8 cellular contexts compared by ENCODE assay signal in the genomic region with DNA sequence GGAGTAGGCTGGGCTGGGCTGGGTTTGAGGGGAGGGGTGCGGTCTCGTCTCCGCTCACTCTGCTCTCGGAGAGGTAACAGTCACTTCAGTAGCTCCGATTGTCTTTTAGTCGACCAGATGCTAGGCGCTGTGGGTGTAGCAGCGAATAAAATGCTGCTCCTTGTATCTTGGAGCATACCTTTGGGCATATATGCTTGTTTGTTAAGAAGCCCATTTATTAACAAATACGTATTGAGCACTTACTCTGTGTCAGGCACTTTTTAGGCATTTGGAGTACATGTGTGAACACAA. TPM values are rescaled to one million over a fixed set of nuclear protein-coding genes. Genes with fewer than 3 reads are reported as not detected.
DNase-seq lines count a peak whose midpoint lies in the region; ATAC-seq and TF ChIP-seq lines count a peak whose summit lies in the region.

No MANE protein-coding gene starts in this region.

- POLR2A ChIA-PET in activated CD8-positive, alpha-beta T cell treated with anti-CD3 and anti-CD28 coated beads, Interleukin-2, amount 10 ng/mL, durations not matched to agents 7 days and 5 days (lab: Charles Lee) = interaction anchor here (1.1 to 2.6 kb wide), 2 partner anchors 23 to 57 kb away, joined by 4 to 14 read pairs; a partner anchor contains a TSS

- H3K27me3 Mint-ChIP-seq in activated CD8-positive, alpha-beta T cell treated with anti-CD3 and anti-CD28 coated beads, Interleukin-2, amount 10 ng/mL, durations not matched to agents 7 days and 5 days (ENCODE audit: low read depth) = peaks cover under 1% of the 10 kb centered on the region

- CTCF ChIA-PET in activated CD8-positive, alpha-beta T cell treated with anti-CD3 and anti-CD28 coated beads, Interleukin-2, amount 10 ng/mL, durations not matched to agents 7 days and 5 days (lab: Charles Lee) = interaction anchor here (0.7 to 5.8 kb wide), 10 partner anchors 9 to 516 kb away, joined by 3 to 59 read pairs (median 4); no protein-coding TSS in a partner anchor

- TF ChIP-seq CTCF in fibroblast of the aortic adventitia (IDR thresholded peaks at IDR 0.05; ENCODE audit: insufficient read depth, low read length) = no peak

- H3K27me3 ChIP-seq in ACC112 (ENCODE audit: insufficient read depth, low read length) (peaks cover 14% of the 10 kb centered on the region), rectal smooth muscle tissue (ENCODE audit: control insufficient read depth, insufficient read depth, low read length) (no peaks in the 10 kb centered on the region)

- H3K36me3 ChIP-seq in ACC112 (ENCODE audit: insufficient read depth, low read length) (no peaks in the 10 kb centered on the region), rectal smooth muscle tissue (ENCODE audit: control insufficient read depth, insufficient read depth, low read length) (peaks cover 2% of the 10 kb centered on the region)

- no peaks in the 10 kb centered on the region for H3K9me3 Mint-ChIP-seq in activated CD8-positive, alpha-beta T cell treated with anti-CD3 and anti-CD28 coated beads, Interleukin-2, amount 10 ng/mL, durations not matched to agents 7 days and 5 days (ENCODE audit: insufficient read depth)

- peaks cover 6% of the 10 kb centered on the region for H3K4me1 ChIP-seq in ACC112 (ENCODE audit: control insufficient read depth, insufficient read depth, low read length, unreplicated experiment)
- H3K4me1 ChIP-seq in rectal smooth muscle tissue (ENCODE audit: control insufficient read depth, insufficient read depth, low read length) = peaks cover 4% of the 10 kb centered on the region

- H3K4me3 Mint-ChIP-seq in activated CD8-positive, alpha-beta T cell treated with anti-CD3 and anti-CD28 coated beads, Interleukin-2, amount 10 ng/mL, durations not matched to agents 7 days and 5 days = peak overlapping the region; percentile 93

- H3K27ac ChIP-seq in ACC112 (ENCODE audit: low read depth, low read length) (no peak overlapping the region), rectal smooth muscle tissue (ENCODE audit: low read depth, low read length) (peak overlapping the region; percentile 92)

- peak; percentile 2 for ATAC-seq in GM21367 (IDR thresholded peaks at IDR 0.05; ENCODE audit: unreplicated experiment)
- peak; percentile 59 for ATAC-seq in activated CD8-positive, alpha-beta T cell treated with anti-CD3 and anti-CD28 coated beads, Interleukin-2, amount 10 ng/mL, durations not matched to agents 7 days and 5 days

- no peak for DNase-seq in Jurkat, Clone E6-1 (ENCODE audit: low read depth, low spot score)
- peak; percentile 70 for DNase-seq in activated CD8-positive, alpha-beta T cell treated with anti-CD3 and anti-CD28 coated beads, Interleukin-2, amount 10 ng/mL, durations not matched to agents 7 days and 5 days
- no peak for DNase-seq in fibroblast of the aortic adventitia (ENCODE audit: low read depth)
- DNase-seq in putamen (ENCODE audit: low spot score) = no peak
- DNase-seq in KBM-7 = no peak

- peaks cover 6% of the 10 kb centered on the region for H3K79me2 ChIP-seq in ACC112 (ENCODE audit: control insufficient read depth, insufficient read depth, low read length, unreplicated experiment)

- peak overlapping the region; percentile 98 for H2AFZ ChIP-seq in ACC112 (ENCODE audit: low read length, unreplicated experiment)

- peaks cover 11% of the 10 kb centered on the region for H3K36me3 Mint-ChIP-seq in activated CD8-positive, alpha-beta T cell treated with anti-CD3 and anti-CD28 coated beads, Interleukin-2, amount 10 ng/mL, durations not matched to agents 7 days and 5 days (ENCODE audit: low read depth)

- peak overlapping the region; percentile 94 for H3K4me3 ChIP-seq in ACC112 (ENCODE audit: low read depth, low read length)
- H3K4me3 ChIP-seq in Jurkat, Clone E6-1 (ENCODE audit: low read length) = peak overlapping the region; percentile 94
- H3K4me3 ChIP-seq in fibroblast of the aortic adventitia (ENCODE audit: low read depth, low read length) = peak overlapping the region; percentile 98
- H3K4me3 ChIP-seq in rectal smooth muscle tissue (ENCODE audit: low read length) = peak overlapping the region; percentile 69

- in situ Hi-C loops in KBM-7 (cut with MboI; ENCODE audit: low pct_unique_long_range_greater_than_20kb, low sequenced_read_pairs) = no loop called here

- H3K4me1 Mint-ChIP-seq in activated CD8-positive, alpha-beta T cell treated with anti-CD3 and anti-CD28 coated beads, Interleukin-2, amount 10 ng/mL, durations not matched to agents 7 days and 5 days (ENCODE audit: low read depth) = peaks cover 29% of the 10 kb centered on the region

- peak overlapping the region; percentile 82 for H3K27ac Mint-ChIP-seq in activated CD8-positive, alpha-beta T cell treated with anti-CD3 and anti-CD28 coated beads, Interleukin-2, amount 10 ng/mL, durations not matched to agents 7 days and 5 days

- peak overlapping the region; percentile 43 for H3K9ac ChIP-seq in rectal smooth muscle tissue (ENCODE audit: low read length)

RNA-seq across cellular contexts. Expression of a gene that starts 0.5 kb away (rescaled TPM):
- polyA plus RNA-seq in Jurkat, Clone E6-1 (2012; ENCODE audit: insufficient read depth, insufficient read length) = 10.9 TPM
- 1 to 10 TPM; 8.4 to 9.2 TPM for total RNA-seq in activated CD8-positive, alpha-beta T cell treated with anti-CD3 and anti-CD28 coated beads, Interleukin-2, amount 10 ng/mL, durations not matched to agents 7 days and 5 days
- total RNA-seq in fibroblast of the aortic adventitia (ENCODE audit: low replicate concordance) = 2.9 and 4.6 TPM in 2 replicates

RNA-seq across cellular contexts. Expression of a gene that starts 24.5 kb away (rescaled TPM):
- not detected for polyA plus RNA-seq in Jurkat, Clone E6-1 (2012; ENCODE audit: insufficient read depth, insufficient read length)
- not detected for total RNA-seq in activated CD8-positive, alpha-beta T cell treated with anti-CD3 and anti-CD28 coated beads, Interleukin-2, amount 10 ng/mL, durations not matched to agents 7 days and 5 days
- total RNA-seq in fibroblast of the aortic adventitia (ENCODE audit: low replicate concordance) = not detected in 2 replicates

RNA-seq across cellular contexts. Expression of a gene that starts 56.7 kb away (rescaled TPM):
- 20.2 TPM for polyA plus RNA-seq in Jurkat, Clone E6-1 (2012; ENCODE audit: insufficient read depth, insufficient read length)
- total RNA-seq in activated CD8-positive, alpha-beta T cell treated with anti-CD3 and anti-CD28 coated beads, Interleukin-2, amount 10 ng/mL, durations not matched to agents 7 days and 5 days = 10 to 100 TPM; 63.4 to 65.1 TPM
- total RNA-seq in fibroblast of the aortic adventitia (ENCODE audit: low replicate concordance) = 0.09 and 0.33 TPM in 2 replicates

Comparison
In these comparisons a context has a peak if more than half of its experiments do, and no peak if none do; other contexts are left out.
1. RNA of a gene that starts 56.7 kb away (total RNA-seq): 63.4 to 65.1 TPM in activated CD8-positive, alpha-beta T cell treated with anti-CD3 and anti-CD28 coated beads, Interleukin-2, amount 10 ng/mL, durations not matched to agents 7 days and 5 days; 0.09 to 0.33 TPM in fibroblast of the aortic adventitia; every median in the first group is over 10 times any median in the second.
2. Peak in every context shown above with its lines, with median percentiles within 50 percentile points of each other: H3K4me3 ChIP-seq.